In genomic region chr12:63965936-63966602, GRCh38 we compare ENCODE assay signal across 18 cellular contexts.
A peak's percentile ranks its signal among the peaks of the same experiment; 100 is the strongest.
DNase-seq lines count a peak whose midpoint lies in the region; TF ChIP-seq lines count a peak whose summit lies in the region.
"Had no signal": no experiment of that assay in that cellular context is flagged by ENCODE, and none has a peak within 500 bp of the region (broad histone marks: within the 10 kb centered on the region; RNA-seq: fewer than 3 reads in every experiment).

No MANE protein-coding gene starts in this region.

- H3K4me3 ChIP-seq in osteoblast (ENCODE audit: insufficient read depth, low read length) = no peak overlapping the region
- H3K4me3 ChIP-seq: A549 had no signal

- DNase-seq in EL = peak; percentile 58
- no peak for DNase-seq in HFFc6
- no peak for DNase-seq in chondrocyte (ENCODE audit: low spot score)
- no peak for DNase-seq in osteoblast (ENCODE audit: insufficient read length, low spot score, missing footprints)
- no peak for DNase-seq in activated CD4-positive, alpha-beta T cell treated with anti-CD3 and anti-CD28 coated beads, Interleukin-2, amount 50 U/mL, for 1 hour
- DNase-seq in hippocampal formation (lab: John Stamatoyannopoulos, UW) = no peak
- DNase-seq in HT-29 (ENCODE audit: low spot score) = no peak
- no peak for DNase-seq in kidney glomerular epithelial cell (lab: John Stamatoyannopoulos, UW)
- DNase-seq: AML-193, COR-L47, NCI-H1048, NCI-H1436 treated with DMSO at 0.1 percent for 48 hours, NCI-H2029 treated with DMSO at 0.1 percent for 48 hours, NCI-H2171 treated with DMSO at 0.1 percent for 48 hours, NCI-H774, PC-3 had no signal

- H3K4me1 Mint-ChIP-seq in HFFc6 (ENCODE audit: low read depth) = peaks cover 74% of the 10 kb centered on the region
- H3K4me1 Mint-ChIP-seq in chondrocyte (ENCODE audit: low read depth) = peaks cover 47% of the 10 kb centered on the region

- H3K36me3 Mint-ChIP-seq in HFFc6 (ENCODE audit: low read depth) = peaks cover 21% of the 10 kb centered on the region
- H3K36me3 Mint-ChIP-seq in chondrocyte (ENCODE audit: low read depth) = no peaks in the 10 kb centered on the region

- no peak overlapping the region for H2AFZ ChIP-seq in osteoblast (ENCODE audit: low read length)

- H4K20me1 ChIP-seq in osteoblast (ENCODE audit: insufficient read depth, low read length) = peaks cover 7% of the 10 kb centered on the region

- H3K27me3 Mint-ChIP-seq in HFFc6 (ENCODE audit: insufficient read depth) = no peaks in the 10 kb centered on the region
- no peaks in the 10 kb centered on the region for H3K27me3 Mint-ChIP-seq in chondrocyte (ENCODE audit: low read depth)

- H3K36me3 ChIP-seq in osteoblast (ENCODE audit: insufficient read depth, low read length) = no peaks in the 10 kb centered on the region

- H3K9me3 Mint-ChIP-seq in HFFc6 = no peaks in the 10 kb centered on the region
- no peaks in the 10 kb centered on the region for H3K9me3 Mint-ChIP-seq in chondrocyte (ENCODE audit: low read depth)

- no peaks in the 10 kb centered on the region for H3K27me3 ChIP-seq in osteoblast (ENCODE audit: insufficient read depth, low read length)

- H3K4me3 Mint-ChIP-seq in HFFc6 (no peak overlapping the region), chondrocyte (ENCODE audit: unreplicated experiment) (no peak overlapping the region)

- peak overlapping the region; percentile 93 for H3K27ac Mint-ChIP-seq in HFFc6
- H3K27ac Mint-ChIP-seq in chondrocyte (ENCODE audit: unreplicated experiment) = peak overlapping the region; percentile 8

- TF ChIP-seq CTCF in HFFc6 (IDR thresholded peaks at IDR 0.05) = no peak
- TF ChIP-seq CTCF in chondrocyte (IDR thresholded peaks at IDR 0.05) = no peak
- TF ChIP-seq CTCF in osteoblast (IDR thresholded peaks at IDR 0.05; ENCODE audit: extremely low read depth, low read depth, low read length) = no peak

- peaks cover 43% of the 10 kb centered on the region for H3K4me1 ChIP-seq in osteoblast (ENCODE audit: insufficient read depth, low read length)

- H3K79me2 ChIP-seq in osteoblast (ENCODE audit: insufficient read depth, low read length) = peaks cover 78% of the 10 kb centered on the region

- no peaks in the 10 kb centered on the region for H3K9me3 ChIP-seq in osteoblast (ENCODE audit: low read depth, low read length)
- H3K9me3 ChIP-seq: A549 had no signal

- H3K4me2 ChIP-seq in osteoblast (ENCODE audit: insufficient read depth, low read length) = no peak overlapping the region
- H3K4me2 ChIP-seq: KMS-11 had no signal

- H3K27ac ChIP-seq in osteoblast (ENCODE audit: low read depth, low read length) = peak overlapping the region; percentile 84
- H3K27ac ChIP-seq: KMS-11 had no signal
